Comparison of ENCODE assay signal across 19 cellular contexts in the genomic region with DNA sequence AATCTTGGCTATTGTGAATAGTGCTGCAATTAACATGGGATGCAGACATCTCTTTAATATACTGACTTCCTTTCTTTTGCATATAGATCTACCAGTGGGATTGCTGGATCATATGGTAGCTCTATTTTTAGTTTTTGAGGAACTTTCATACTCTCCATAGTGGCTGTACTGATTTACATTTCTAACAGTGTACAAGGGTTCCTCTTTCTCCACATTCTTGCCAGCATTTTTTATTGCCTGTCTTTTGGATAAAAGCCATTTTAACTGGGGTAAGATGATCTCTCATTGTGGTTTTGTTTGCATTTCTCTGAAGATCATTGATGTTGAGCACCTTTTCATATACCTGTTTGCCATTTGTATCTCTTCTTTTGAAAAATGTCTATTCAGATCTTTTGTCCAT. TPM values are rescaled to one million over a fixed set of nuclear protein-coding genes. Genes with fewer than 3 reads are reported as not detected.
DNase-seq lines count a peak whose midpoint lies in the region; ATAC-seq, FAIRE-seq and TF ChIP-seq lines count a peak whose summit lies in the region.
"Had no signal": no experiment of that assay in that cellular context is flagged by ENCODE, and none has a peak within 500 bp of the region (broad histone marks: within the 10 kb centered on the region; RNA-seq: fewer than 3 reads in every experiment).

No MANE protein-coding gene starts in this region.

- no peak overlapping the region for H3K9ac ChIP-seq in PC-3 (ENCODE audit: low read length)

- POLR2A ChIA-PET in PC-3 (lab: Charles Lee; ENCODE audit: unreplicated experiment): interaction anchor here (0.7 kb wide), 1 partner anchor 8 kb away, joined by 3 read pairs; the partner anchor contains the start of gene AMDHD1

- TF ChIP-seq CTCF in LNCaP clone FGC (IDR thresholded peaks at IDR 0.05; ENCODE audit: control insufficient read depth, extremely low read depth, insufficient read depth) (no peak), PC-3 (conservative IDR thresholded peaks at IDR 0.05; ENCODE audit: low read depth, low read length) (no peak)

- no peaks in the 10 kb centered on the region for H3F3A ChIP-seq in PC-3 (ENCODE audit: low read length, unreplicated experiment)

- FAIRE-seq in HTR-8/SVneo (lab: Jason Lieb, UNC): no peak
- FAIRE-seq: G401.6 had no signal

- no peaks in the 10 kb centered on the region for H3K27me3 ChIP-seq in PC-3 (ENCODE audit: low read length)
- H3K27me3 ChIP-seq: SJCRH30 had no signal

- ATAC-seq in PC-3: peak; percentile 69
- ATAC-seq: CD8-positive, alpha-beta T cell had no signal

- no peaks in the 10 kb centered on the region for H3K79me2 ChIP-seq in PC-3 (ENCODE audit: low read length)

- intact Hi-C loops in PC-3 (cut with micrococcal nuclease): no loop called here

- H3K27ac ChIP-seq in PC-3 (ENCODE audit: low read length): no peak overlapping the region
- H3K27ac ChIP-seq: SJCRH30 had no signal

- CTCF ChIA-PET in PC-3 (lab: Charles Lee): no interaction called here

- DNase-seq in NCI-H146 treated with DMSO at 0.1 percent for 48 hours (lab: John Stamatoyannopoulos, UW; ENCODE audit: unreplicated experiment) (peak; percentile 23), NCI-H146 (lab: John Stamatoyannopoulos, UW) (no peak), LNCaP clone FGC (ENCODE audit: low read depth) (peak; percentile 25), NCI-H2029 treated with DMSO at 0.1 percent for 48 hours (lab: John Stamatoyannopoulos, UW) (peak; percentile 72), PC-3 (peak; percentile 67), HTR-8/SVneo (ENCODE audit: insufficient read length, low spot score) (no peak), NCI-H1694 (lab: John Stamatoyannopoulos, UW) (no peak), globus pallidus (ENCODE audit: low spot score) (no peak)
- DNase-seq: CD8-positive, alpha-beta T cell; DND-41; Karpas-422; NCI-H187 treated with DMSO at 0.1 percent for 48 hours; NCI-H446 treated with DMSO at 0.1 percent for 48 hours; RPMI8226; SJCRH30; T-helper 2 cell had no signal

- H3K9me3 ChIP-seq in PC-3 (ENCODE audit: low read length): no peaks in the 10 kb centered on the region
- H3K9me3 ChIP-seq: SJCRH30 had no signal

- no TSS peak for BruUV-seq in PC-3 (replicated peaks; lab: Mats Ljungman, UMichigan)

- H3K36me3 ChIP-seq in PC-3 (ENCODE audit: low read depth, low read length): no peaks in the 10 kb centered on the region
- H3K36me3 ChIP-seq: HAP-1, SJCRH30 had no signal

- H3K9me2 ChIP-seq in PC-3 (replicated peaks; ENCODE audit: low read length): no peaks in the 10 kb centered on the region

- no peak overlapping the region for H2AFZ ChIP-seq in PC-3 (ENCODE audit: low read length)

- H3K4me3 ChIP-seq in LNCaP clone FGC (ENCODE audit: low read depth, low read length) (no peak overlapping the region), PC-3 (ENCODE audit: low read length) (no peak overlapping the region)
- H3K4me3 ChIP-seq: HAP-1, SJCRH30 had no signal

- H3K4me1 ChIP-seq in PC-3 (ENCODE audit: insufficient read depth, low read length): peaks cover 7% of the 10 kb centered on the region; the same call in 1 of the 2 replicates
- H3K4me1 ChIP-seq: SJCRH30 had no signal

- no peaks in the 10 kb centered on the region for H4K20me1 ChIP-seq in PC-3 (ENCODE audit: low read length)

- H3K4me2 ChIP-seq in PC-3 (ENCODE audit: low read length): no peak overlapping the region

RNA-seq across cellular contexts. Expression of gene AMDHD1, which starts 8.4 kb away (rescaled TPM):
- total RNA-seq in PC-3 (2014; rRNA removed): 0.80 and 1.5 TPM in 2 replicates
- total RNA-seq: SJCRH30 had no signal

RNA-seq across cellular contexts. Expression of gene CCDC38, which starts 9.1 kb away (rescaled TPM):
- total RNA-seq in PC-3 (2014; rRNA removed): not detected in 2 replicates
- total RNA-seq: A172; CD8-positive, alpha-beta T cell had no signal

RNA-seq across cellular contexts. Expression of gene HAL, which starts 44.6 kb away (rescaled TPM):
- 0.23 and 1.5 TPM in 2 replicates for total RNA-seq in PC-3 (2014; rRNA removed)
- total RNA-seq: A172 had no signal

Comparison
In these comparisons a context has a peak if more than half of its experiments do, and no peak if none do; other contexts are left out.
1. DNase-seq: peak in NCI-H146 treated with DMSO at 0.1 percent for 48 hours (single experiment), LNCaP clone FGC (single experiment), NCI-H2029 treated with DMSO at 0.1 percent for 48 hours (single experiment) and PC-3 (single experiment); none in NCI-H146 (single experiment), HTR-8/SVneo (single experiment), NCI-H1694 (single experiment) and globus pallidus (single experiment).